25 cellular contexts compared by ENCODE assay signal in the genomic region with DNA sequence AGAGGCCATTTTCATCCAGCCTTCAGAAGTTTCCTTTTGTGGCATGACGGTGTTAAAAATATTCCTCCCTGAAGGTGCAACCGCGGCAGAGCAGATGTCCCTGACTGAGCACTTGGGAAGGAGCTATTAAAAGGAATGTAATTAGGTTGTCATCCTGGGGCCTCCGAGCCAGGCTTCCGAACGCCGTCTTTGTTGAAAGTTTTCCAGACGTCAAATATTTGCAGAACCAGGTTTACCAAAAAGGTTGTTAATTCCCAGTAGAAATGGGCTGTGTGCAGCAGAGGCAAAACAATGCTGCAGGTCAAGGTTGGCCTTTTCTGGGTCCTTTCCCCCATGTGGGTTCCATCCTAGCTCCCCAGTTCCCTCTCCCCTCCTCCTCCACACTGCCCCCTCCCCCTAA.
A peak's percentile ranks its signal among the peaks of the same experiment; 100 is the strongest.
DNase-seq lines count a peak whose midpoint lies in the region; ATAC-seq and TF ChIP-seq lines count a peak whose summit lies in the region.
"Had no signal": no experiment of that assay in that cellular context is flagged by ENCODE, and none has a peak within 500 bp of the region (broad histone marks: within the 10 kb centered on the region; RNA-seq: fewer than 3 reads in every experiment).

No MANE protein-coding gene starts in this region.

- intact Hi-C loops in Caco-2 (cut with micrococcal nuclease; ENCODE audit: unreplicated experiment) (loop anchor here (1.0 kb wide), 1 partner anchor 45 kb away; no protein-coding TSS in a partner anchor), PC-9 (cut with micrococcal nuclease; ENCODE audit: unreplicated experiment) (no loop called here), posterior vena cava (cut with DNase I) (no loop called here), left cardiac atrium (cut with DNase I) (no loop called here), uterus (cut with DNase I; ENCODE audit: low total_unique reads) (no loop called here)

- H3K9me3 Mint-ChIP-seq in Caco-2 (ENCODE audit: unreplicated experiment): no peaks in the 10 kb centered on the region
- H3K9me3 Mint-ChIP-seq in activated T-cell treated with anti-CD3 and anti-CD28 coated beads, Interleukin-2, amount 50 U/mL, for 24 hours: no peaks in the 10 kb centered on the region
- H3K9me3 Mint-ChIP-seq: activated naive CD4-positive, alpha-beta T cell treated with anti-CD3 and anti-CD28 coated beads for 36 hours; activated T-helper 1 cell treated with anti-CD3 and anti-CD28 coated beads, Interleukin-12 subunit alpha, Interleukin-12 subunit beta, Interleukin-2, Interleukin-4 antibody, amounts not matched to agents 30 ng/mL and 10 ng/mL and 1 ng/mL, durations not matched to agents 14 hours and 24 hours and 36 hours; neural progenitor cell; stimulated activated naive CD8-positive, alpha-beta T cell treated with anti-CD3 and anti-CD28 coated beads, Interleukin-15, amount 100 ng/mL, for 72 hours had no signal

- H3K79me2 ChIP-seq in PC-9 (ENCODE audit: low read depth): no peaks in the 10 kb centered on the region
- H3K79me2 ChIP-seq in hepatocyte: no peaks in the 10 kb centered on the region

- ATAC-seq in left cardiac atrium: no peak
- ATAC-seq: GM12878; stimulated activated naive CD8-positive, alpha-beta T cell treated with anti-CD3 and anti-CD28 coated beads, Interleukin-15, amount 100 ng/mL, for 72 hours had no signal

- peaks cover 19% of the 10 kb centered on the region for H3K4me1 Mint-ChIP-seq in Caco-2 (ENCODE audit: low read depth, unreplicated experiment)
- no peaks in the 10 kb centered on the region for H3K4me1 Mint-ChIP-seq in activated T-cell treated with anti-CD3 and anti-CD28 coated beads, Interleukin-2, amount 50 U/mL, for 24 hours (ENCODE audit: low read depth)
- H3K4me1 Mint-ChIP-seq: stimulated activated naive CD8-positive, alpha-beta T cell treated with anti-CD3 and anti-CD28 coated beads, Interleukin-15, amount 100 ng/mL, for 72 hours had no signal

- BruUV-seq in Caco-2 (replicated peaks; lab: Mats Ljungman, UMichigan) (no TSS peak), PC-9 (replicated peaks; lab: Mats Ljungman, UMichigan) (no TSS peak)

- peak overlapping the region; percentile 5 for H3K4me3 Mint-ChIP-seq in Caco-2 (ENCODE audit: unreplicated experiment)
- no peak overlapping the region for H3K4me3 Mint-ChIP-seq in activated T-cell treated with anti-CD3 and anti-CD28 coated beads, Interleukin-2, amount 50 U/mL, for 24 hours
- H3K4me3 Mint-ChIP-seq: activated naive CD4-positive, alpha-beta T cell treated with anti-CD3 and anti-CD28 coated beads for 36 hours; activated T-helper 1 cell treated with anti-CD3 and anti-CD28 coated beads, Interleukin-12 subunit alpha, Interleukin-12 subunit beta, Interleukin-2, Interleukin-4 antibody, amounts not matched to agents 30 ng/mL and 10 ng/mL and 1 ng/mL, durations not matched to agents 14 hours and 24 hours and 36 hours; neural progenitor cell; stimulated activated naive CD8-positive, alpha-beta T cell treated with anti-CD3 and anti-CD28 coated beads, Interleukin-15, amount 100 ng/mL, for 72 hours had no signal

- H3K9me3 ChIP-seq in Caco-2 (no peaks in the 10 kb centered on the region), PC-9 (ENCODE audit: insufficient read depth, low read depth) (no peaks in the 10 kb centered on the region), hepatocyte (ENCODE audit: low read depth) (no peaks in the 10 kb centered on the region), uterus (no peaks in the 10 kb centered on the region)
- H3K9me3 ChIP-seq: thyroid gland had no signal

- TF ChIP-seq CTCF in Caco-2 (IDR thresholded peaks at IDR 0.05; ENCODE audit: insufficient read depth in 1 of 2, low read depth in 1 of 2, low read length in 1 of 2, severe bottlenecking in 1 of 2, unreplicated experiment in 1 of 2) (no peak), PC-9 (conservative IDR thresholded peaks at IDR 0.05) (no peak), hepatocyte (IDR thresholded peaks at IDR 0.05; ENCODE audit: poor library complexity) (no peak), uterus (IDR thresholded peaks at IDR 0.05) (no peak)

- no peaks in the 10 kb centered on the region for H3K27me3 Mint-ChIP-seq in Caco-2 (ENCODE audit: insufficient read depth, unreplicated experiment)
- H3K27me3 Mint-ChIP-seq in activated T-cell treated with anti-CD3 and anti-CD28 coated beads, Interleukin-2, amount 50 U/mL, for 24 hours: no peaks in the 10 kb centered on the region
- H3K27me3 Mint-ChIP-seq: stimulated activated naive CD8-positive, alpha-beta T cell treated with anti-CD3 and anti-CD28 coated beads, Interleukin-15, amount 100 ng/mL, for 72 hours had no signal

- 28% methylated on average over 8 of the region's 8 CpGs for WGBS in hepatocyte (ENCODE audit: low lambda C conversion rate, missing lambda C conversion rate)

- H3K27me3 ChIP-seq in Caco-2 (replicated peaks; ENCODE audit: control insufficient read depth, insufficient read depth, low read length) (no peaks in the 10 kb centered on the region), PC-9 (ENCODE audit: insufficient read depth, low read depth) (no peaks in the 10 kb centered on the region), hepatocyte (no peaks in the 10 kb centered on the region), uterus (no peaks in the 10 kb centered on the region)
- H3K27me3 ChIP-seq: brain microvascular endothelial cell, thyroid gland had no signal

- H3K36me3 ChIP-seq in Caco-2 (ENCODE audit: control insufficient read depth, insufficient read depth, low read length): no peaks in the 10 kb centered on the region
- no peaks in the 10 kb centered on the region for H3K36me3 ChIP-seq in PC-9 (ENCODE audit: low read depth)
- no peaks in the 10 kb centered on the region for H3K36me3 ChIP-seq in hepatocyte (replicated peaks; ENCODE audit: insufficient read depth, low read depth)
- H3K36me3 ChIP-seq in uterus: no peaks in the 10 kb centered on the region
- H3K36me3 ChIP-seq: brain microvascular endothelial cell, neural progenitor cell, thyroid gland had no signal

- H3F3A ChIP-seq in PC-9 (ENCODE audit: insufficient read depth, low read depth): peaks cover 53% of the 10 kb centered on the region

- POLR2A ChIA-PET in Caco-2 (lab: Charles Lee): no interaction called here
- POLR2A ChIA-PET in PC-9 (lab: Charles Lee; ENCODE audit: unreplicated experiment): no interaction called here

- H3K4me3 ChIP-seq in Caco-2 (ENCODE audit: low read depth, low read length) (no peak overlapping the region), PC-9 (no peak overlapping the region), hepatocyte (no peak overlapping the region), uterus (no peak overlapping the region)
- H3K4me3 ChIP-seq: GM12878, neural progenitor cell, thyroid gland had no signal

- H3K4me2 ChIP-seq in PC-9: peak overlapping the region; percentile 16; the same call in 1 of the 2 replicates
- peak overlapping the region; percentile 40 for H3K4me2 ChIP-seq in hepatocyte
- H3K4me2 ChIP-seq: neural progenitor cell had no signal

- H4K20me1 ChIP-seq in PC-9 (ENCODE audit: insufficient read depth): no peaks in the 10 kb centered on the region
- H4K20me1 ChIP-seq in hepatocyte (ENCODE audit: insufficient read depth, poor library complexity, severe bottlenecking): no peaks in the 10 kb centered on the region

- peak overlapping the region; percentile 3 for H3K27ac Mint-ChIP-seq in Caco-2 (ENCODE audit: unreplicated experiment)
- no peak overlapping the region for H3K27ac Mint-ChIP-seq in activated T-cell treated with anti-CD3 and anti-CD28 coated beads, Interleukin-2, amount 50 U/mL, for 24 hours
- H3K27ac Mint-ChIP-seq: activated naive CD4-positive, alpha-beta T cell treated with anti-CD3 and anti-CD28 coated beads for 36 hours; activated T-helper 1 cell treated with anti-CD3 and anti-CD28 coated beads, Interleukin-12 subunit alpha, Interleukin-12 subunit beta, Interleukin-2, Interleukin-4 antibody, amounts not matched to agents 30 ng/mL and 10 ng/mL and 1 ng/mL, durations not matched to agents 14 hours and 24 hours and 36 hours; stimulated activated naive CD8-positive, alpha-beta T cell treated with anti-CD3 and anti-CD28 coated beads, Interleukin-15, amount 100 ng/mL, for 72 hours had no signal

- CTCF ChIA-PET in Caco-2 (lab: Charles Lee) (interaction anchor here (0.7 to 1.0 kb wide), 3 partner anchors 45 to 138 kb away, joined by 3 read pairs; a partner anchor contains a TSS), PC-9 (lab: Charles Lee) (no interaction called here)

- no peaks in the 10 kb centered on the region for H3K36me3 Mint-ChIP-seq in Caco-2 (ENCODE audit: insufficient read depth, unreplicated experiment)
- no peaks in the 10 kb centered on the region for H3K36me3 Mint-ChIP-seq in activated T-cell treated with anti-CD3 and anti-CD28 coated beads, Interleukin-2, amount 50 U/mL, for 24 hours (ENCODE audit: low read depth)
- H3K36me3 Mint-ChIP-seq: neural progenitor cell had no signal

- no peak for TF ChIP-seq POLR2A in uterus (IDR thresholded peaks at IDR 0.05)

- peak in 1 of 2 experiments; percentile 37 for DNase-seq in Caco-2
- no peak for DNase-seq in PC-9
- DNase-seq in hepatocyte (ENCODE audit: low spot score): no peak
- peak; percentile 26 for DNase-seq in posterior vena cava (ENCODE audit: low spot score)
- DNase-seq in activated T-cell treated with anti-CD3 and anti-CD28 coated beads, Interleukin-2, amount 50 U/mL, for 24 hours: no peak
- DNase-seq in left cardiac atrium: no peak
- no peak for DNase-seq in NCI-H2081 treated with DMSO at 0.1 percent for 48 hours (lab: John Stamatoyannopoulos, UW)
- DNase-seq in uterus: no peak
- DNase-seq: ACHN; activated CD4-positive, alpha-beta T cell treated with anti-CD3 and anti-CD28 coated beads, Interleukin-2, amount 50 U/mL, for 4 hours; activated CD4-positive, CD25-positive, alpha-beta regulatory T cell; activated naive CD4-positive, alpha-beta T cell treated with anti-CD3 and anti-CD28 coated beads for 36 hours; brain microvascular endothelial cell; DND-41; effector CD4-positive, alpha-beta T cell; Karpas-422; NCI-H1694; NCI-H510A; stimulated activated naive CD8-positive, alpha-beta T cell treated with anti-CD3 and anti-CD28 coated beads, Interleukin-15, amount 100 ng/mL, for 72 hours; SW 1271; T1000; thyroid gland had no signal

- H3K27ac ChIP-seq in PC-9 (no peak overlapping the region), hepatocyte (peak overlapping the region; percentile 78), uterus (no peak overlapping the region)
- H3K27ac ChIP-seq: brain microvascular endothelial cell, neural progenitor cell, thyroid gland had no signal

- H3K9me2 ChIP-seq in PC-9 (ENCODE audit: insufficient read depth) (no peaks in the 10 kb centered on the region), hepatocyte (replicated peaks; ENCODE audit: insufficient read depth) (no peaks in the 10 kb centered on the region)

- H3K4me1 ChIP-seq in Caco-2 (peaks cover 41% of the 10 kb centered on the region), PC-9 (replicated peaks; ENCODE audit: insufficient read depth) (peaks cover 66% of the 10 kb centered on the region), hepatocyte (ENCODE audit: insufficient read depth) (peaks cover 38% of the 10 kb centered on the region), uterus (no peaks in the 10 kb centered on the region)
- H3K4me1 ChIP-seq: thyroid gland had no signal

- no peak overlapping the region for H2AFZ ChIP-seq in PC-9
- peak overlapping the region; percentile 45 for H2AFZ ChIP-seq in hepatocyte
